ENCODE assay signal across 24 cellular contexts in the genomic region with DNA sequence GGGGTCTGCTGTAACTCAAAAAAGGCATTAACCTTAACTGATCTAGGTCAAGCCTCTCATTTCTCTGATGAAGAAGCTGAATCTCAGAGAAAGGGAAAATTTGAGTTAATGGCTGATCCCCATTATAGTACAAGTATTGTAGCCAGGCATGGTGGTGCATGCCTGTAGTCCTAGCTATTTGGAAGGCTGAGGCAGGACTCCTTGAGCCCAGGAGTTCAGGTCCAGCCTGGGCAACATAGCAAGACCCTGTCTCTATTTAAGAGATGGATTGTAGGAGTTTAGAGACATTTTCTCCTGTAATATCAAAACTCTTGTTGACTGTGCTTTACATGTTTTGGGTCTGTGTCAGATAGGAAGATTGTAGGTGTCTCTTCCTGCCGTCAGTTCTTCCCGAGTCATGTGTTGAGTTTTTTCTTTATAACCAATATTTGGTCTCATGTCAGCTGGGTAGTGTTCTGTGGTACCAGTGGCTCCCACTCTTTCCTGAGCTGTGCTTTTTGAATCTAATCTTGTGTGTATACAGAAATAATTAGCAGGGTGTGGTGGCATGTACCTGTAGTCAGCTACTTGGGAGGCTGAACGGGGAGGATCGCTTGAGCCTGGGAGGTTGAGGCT. TPM values are rescaled to one million over a fixed set of nuclear protein-coding genes. Genes with fewer than 3 reads are reported as not detected.
DNase-seq lines count a peak whose midpoint lies in the region; ATAC-seq, FAIRE-seq and TF ChIP-seq lines count a peak whose summit lies in the region.
"Had no signal": no experiment of that assay in that cellular context is flagged by ENCODE, and none has a peak within 500 bp of the region (broad histone marks: within the 10 kb centered on the region; RNA-seq: fewer than 3 reads in every experiment).

No MANE protein-coding gene starts in this region.

- H3K4me2 ChIP-seq in K562 (ENCODE audit: insufficient read depth, low read length) (no peak overlapping the region), neural progenitor cell (no peak overlapping the region)
- H3K4me2 ChIP-seq: A549, KMS-11, PC-9 had no signal

- H3K4me1 ChIP-seq in K562 (replicated peaks in 1 of 2; ENCODE audit: control insufficient read depth in 2 of 2, insufficient read depth in 2 of 2, low read length in 2 of 2) (peaks cover 35% of the 10 kb centered on the region in 2 experiments; a peak in 4 of 5 replicates), neural progenitor cell (peaks cover 27% of the 10 kb centered on the region), A673 (ENCODE audit: insufficient read depth, low read length, poor library complexity, severe bottlenecking) (peaks cover 11% of the 10 kb centered on the region)

- no peak overlapping the region for H2AFZ ChIP-seq in K562 (ENCODE audit: low read depth, low read length)
- H2AFZ ChIP-seq in neural progenitor cell (replicated peaks) = no peak overlapping the region
- H2AFZ ChIP-seq: GM23248, PC-9 had no signal

- no peaks in the 10 kb centered on the region for H3K9me3 ChIP-seq in K562 (replicated peaks; ENCODE audit: control insufficient read depth, insufficient read depth, low read depth, low read length)
- H3K9me3 ChIP-seq in neural progenitor cell (ENCODE audit: low read depth) = no peaks in the 10 kb centered on the region
- H3K9me3 ChIP-seq in A673 (ENCODE audit: low read depth, low read length, poor library complexity, severe bottlenecking) = no peaks in the 10 kb centered on the region
- H3K9me3 ChIP-seq: A549, HAP-1 had no signal

- in situ Hi-C loops in K562 (cut with MboI) = no loop called here

- H3K27me3 ChIP-seq in K562 (ENCODE audit: control insufficient read depth in 2 of 2, insufficient read depth in 2 of 2, low read length in 2 of 2) (no peaks in the 10 kb centered on the region), neural progenitor cell (no peaks in the 10 kb centered on the region), A673 (replicated peaks; ENCODE audit: insufficient read depth, low read depth, low read length, poor library complexity) (no peaks in the 10 kb centered on the region)

- H3K4me3 Mint-ChIP-seq in activated CD4-positive, alpha-beta memory T cell treated with anti-CD3 and anti-CD28 coated beads, Interleukin-2, amount 10 ng/mL, durations not matched to agents 7 days and 5 days = no peak overlapping the region
- no peak overlapping the region for H3K4me3 Mint-ChIP-seq in activated CD4-positive, alpha-beta memory T cell treated with anti-CD3 and anti-CD28 coated beads for 36 hours
- H3K4me3 Mint-ChIP-seq in neural progenitor cell = no peak overlapping the region
- H3K4me3 Mint-ChIP-seq: CD4-positive, CD25-positive, alpha-beta regulatory T cell had no signal

- BruUV-seq in K562 (replicated peaks; lab: Mats Ljungman, UMichigan) (no TSS peak), A673 (replicated peaks; lab: Mats Ljungman, UMichigan) (no TSS peak)

- H3K9ac ChIP-seq in K562 (ENCODE audit: insufficient read depth in 1 of 2, low read depth in 2 of 2, low read length in 2 of 2) (no peak overlapping the region), neural progenitor cell (no peak overlapping the region)
- H3K9ac ChIP-seq: GM23248, KMS-11 had no signal

- H3K79me2 ChIP-seq in K562 (ENCODE audit: control insufficient read depth, insufficient read depth, low read length) = peaks cover 91% of the 10 kb centered on the region
- H3K79me2 ChIP-seq in neural progenitor cell (ENCODE audit: low read depth) = peaks cover 93% of the 10 kb centered on the region

- no peak for TF ChIP-seq POLR2A in K562 (conservative IDR thresholded peaks at IDR 0.05)

- peak overlapping the region; percentile 16 for H3K27ac Mint-ChIP-seq in activated CD4-positive, alpha-beta memory T cell treated with anti-CD3 and anti-CD28 coated beads, Interleukin-2, amount 10 ng/mL, durations not matched to agents 7 days and 5 days
- no peak overlapping the region for H3K27ac Mint-ChIP-seq in activated CD4-positive, alpha-beta memory T cell treated with anti-CD3 and anti-CD28 coated beads for 36 hours
- peak overlapping the region; percentile 46 for H3K27ac Mint-ChIP-seq in neural progenitor cell

- peaks cover 14% of the 10 kb centered on the region for H3K36me3 Mint-ChIP-seq in activated CD4-positive, alpha-beta memory T cell treated with anti-CD3 and anti-CD28 coated beads, Interleukin-2, amount 10 ng/mL, durations not matched to agents 7 days and 5 days (ENCODE audit: low read depth)
- H3K36me3 Mint-ChIP-seq in activated CD4-positive, alpha-beta memory T cell treated with anti-CD3 and anti-CD28 coated beads for 36 hours = peaks cover 2% of the 10 kb centered on the region
- peaks cover 2% of the 10 kb centered on the region for H3K36me3 Mint-ChIP-seq in neural progenitor cell

- FAIRE-seq in K562 (lab: Jason Lieb, UNC) = no peak
- FAIRE-seq: A549 had no signal

- TF ChIP-seq EP300 in K562 (IDR thresholded peaks at IDR 0.05; ENCODE audit: low read length) = no peak

- intact Hi-C loops in activated CD4-positive, alpha-beta memory T cell treated with anti-CD3 and anti-CD28 coated beads for 36 hours (cut with micrococcal nuclease) = no loop called here
- intact Hi-C loops in K562 (cut with micrococcal nuclease) = no loop called here
- intact Hi-C loops in A673 (cut with micrococcal nuclease; ENCODE audit: unreplicated experiment) = no loop called here

- H4K20me1 ChIP-seq in K562 (replicated peaks; ENCODE audit: control insufficient read depth, insufficient read depth, low read length) (no peaks in the 10 kb centered on the region; the same call in 1 of the 2 replicates), neural progenitor cell (ENCODE audit: low read depth) (peaks cover 6% of the 10 kb centered on the region)

- H3K4me3 ChIP-seq in K562 (no peak overlapping the region), neural progenitor cell (no peak overlapping the region), A673 (ENCODE audit: low read depth, low read length, poor library complexity, severe bottlenecking) (no peak overlapping the region)
- H3K4me3 ChIP-seq: A549, GM23248, HAP-1, PC-9 had no signal

- CTCF ChIA-PET in activated CD4-positive, alpha-beta memory T cell treated with anti-CD3 and anti-CD28 coated beads, Interleukin-2, amount 10 ng/mL, durations not matched to agents 7 days and 5 days (lab: Charles Lee) = interaction anchor here (0.9 to 7.0 kb wide), 11 partner anchors 7 to 106 kb away, joined by 3 to 105 read pairs (median 5); a partner anchor contains a TSS
- CTCF ChIA-PET in activated CD4-positive, alpha-beta memory T cell treated with anti-CD3 and anti-CD28 coated beads for 36 hours (lab: Charles Lee) = interaction anchor here (1.0 to 6.8 kb wide), 11 partner anchors 8 to 113 kb away, joined by 3 to 84 read pairs (median 6); a partner anchor contains a TSS
- CTCF ChIA-PET in K562 (lab: Yijun Ruan, JAX; ENCODE audit: low intra/inter-chr PET ratio) = no interaction called here
- CTCF ChIA-PET in A673 (lab: Charles Lee) = interaction anchor here (1.2 kb wide), 1 partner anchor 66 kb away, joined by 3 read pairs; no protein-coding TSS in a partner anchor

- H3K9me1 ChIP-seq in K562 (ENCODE audit: control insufficient read depth, insufficient read depth, low read length) = no peaks in the 10 kb centered on the region

- H3K27ac ChIP-seq in K562 (ENCODE audit: extremely low read depth, low read depth, low read length) (no peak overlapping the region), neural progenitor cell (no peak overlapping the region), A673 (ENCODE audit: low read depth, low read length, poor library complexity, severe bottlenecking) (no peak overlapping the region)
- H3K27ac ChIP-seq: A549, GM23248, HL-60, KMS-11, PC-9 had no signal

- POLR2A ChIA-PET in activated CD4-positive, alpha-beta memory T cell treated with anti-CD3 and anti-CD28 coated beads, Interleukin-2, amount 10 ng/mL, durations not matched to agents 7 days and 5 days (lab: Charles Lee) = interaction anchor here (1.1 to 6.1 kb wide), 7 partner anchors 9 to 53 kb away, joined by 3 to 30 read pairs (median 5); a partner anchor contains a TSS
- POLR2A ChIA-PET in activated CD4-positive, alpha-beta memory T cell treated with anti-CD3 and anti-CD28 coated beads for 36 hours (lab: Charles Lee) = interaction anchor here (0.7 to 2.1 kb wide), 3 partner anchors 8 to 54 kb away, joined by 3 to 8 read pairs (median 4); a partner anchor contains a TSS
- POLR2A ChIA-PET in K562 (lab: Yijun Ruan, JAX) (interaction anchor here (0.6 to 8.4 kb wide), 12 partner anchors 8 to 112 kb away, joined by 3 to 103 read pairs (median 4); a partner anchor contains a TSS), A673 (lab: Charles Lee; ENCODE audit: low non-redundant PET) (no interaction called here)

- H3K36me3 ChIP-seq in K562 (ENCODE audit: control insufficient read depth, insufficient read depth, low read length) (peaks cover 41% of the 10 kb centered on the region), neural progenitor cell (no peaks in the 10 kb centered on the region), A673 (ENCODE audit: insufficient read depth, low read length, poor library complexity, severe bottlenecking) (peaks cover 6% of the 10 kb centered on the region)

- TF ChIP-seq CTCF in K562 (IDR thresholded peaks at IDR 0.05 in 2 of 3, conservative IDR thresholded peaks at IDR 0.05 in 1 of 3; ENCODE audit: insufficient read depth in 2 of 3, low read depth in 1 of 3, low read length in 3 of 3) (no peak), neural progenitor cell (IDR thresholded peaks at IDR 0.05) (no peak), A673 (conservative IDR thresholded peaks at IDR 0.05; ENCODE audit: low read depth, low read length) (no peak)

- peaks cover 42% of the 10 kb centered on the region for H3K4me1 Mint-ChIP-seq in activated CD4-positive, alpha-beta memory T cell treated with anti-CD3 and anti-CD28 coated beads, Interleukin-2, amount 10 ng/mL, durations not matched to agents 7 days and 5 days
- H3K4me1 Mint-ChIP-seq in activated CD4-positive, alpha-beta memory T cell treated with anti-CD3 and anti-CD28 coated beads for 36 hours (ENCODE audit: low read depth) = peaks cover 45% of the 10 kb centered on the region
- H3K4me1 Mint-ChIP-seq in neural progenitor cell = peaks cover 42% of the 10 kb centered on the region

- H3F3A ChIP-seq in neural progenitor cell (ENCODE audit: low read depth) = peaks cover 36% of the 10 kb centered on the region

- H3K9me3 Mint-ChIP-seq in activated CD4-positive, alpha-beta memory T cell treated with anti-CD3 and anti-CD28 coated beads, Interleukin-2, amount 10 ng/mL, durations not matched to agents 7 days and 5 days = no peaks in the 10 kb centered on the region
- H3K9me3 Mint-ChIP-seq in activated CD4-positive, alpha-beta memory T cell treated with anti-CD3 and anti-CD28 coated beads for 36 hours = no peaks in the 10 kb centered on the region
- no peaks in the 10 kb centered on the region for H3K9me3 Mint-ChIP-seq in neural progenitor cell
- H3K9me3 Mint-ChIP-seq: CD4-positive, CD25-positive, alpha-beta regulatory T cell had no signal

- ATAC-seq in K562 (no peak), GM18519 (IDR thresholded peaks at IDR 0.05; ENCODE audit: low FRiP score, unreplicated experiment) (no peak)
- ATAC-seq: A549 had no signal

- DNase-seq in activated CD4-positive, alpha-beta memory T cell treated with anti-CD3 and anti-CD28 coated beads, Interleukin-2, amount 10 ng/mL, durations not matched to agents 7 days and 5 days = no peak
- DNase-seq in activated CD4-positive, alpha-beta memory T cell treated with anti-CD3 and anti-CD28 coated beads for 36 hours = no peak
- DNase-seq in SK-N-DZ (ENCODE audit: low spot score) = peak; percentile 37
- DNase-seq in K562 (ENCODE audit: extremely low read depth in 1 of 4, low spot score in 3 of 4) = no peak
- DNase-seq in neural progenitor cell (ENCODE audit: low spot score) = no peak
- no peak for DNase-seq in A673 (ENCODE audit: low spot score)
- DNase-seq: CD4-positive, CD25-positive, alpha-beta regulatory T cell; DMS79; GM23248; NCI-H1105; NCI-H146; NCI-H2029; NCI-H2227 treated with DMSO at 0.1 percent for 48 hours; NCI-H510A; PC-9; RPMI8226; SHP77 treated with DMSO at 0.1 percent for 48 hours had no signal

- TF ChIP-seq RAD21 in K562 (CRISPR knock-in tag; conservative IDR thresholded peaks at IDR 0.05 in 1 of 2, IDR thresholded peaks at IDR 0.05 in 1 of 2) = no peak

- whole genome bisulfite sequencing in K562 (ENCODE audit: insufficient coverage, low coverage, missing lambda C conversion rate) = 76% methylated on average over 4 of the region's 4 CpGs

- H3K27me3 Mint-ChIP-seq in activated CD4-positive, alpha-beta memory T cell treated with anti-CD3 and anti-CD28 coated beads, Interleukin-2, amount 10 ng/mL, durations not matched to agents 7 days and 5 days = no peaks in the 10 kb centered on the region
- H3K27me3 Mint-ChIP-seq in activated CD4-positive, alpha-beta memory T cell treated with anti-CD3 and anti-CD28 coated beads for 36 hours = no peaks in the 10 kb centered on the region
- peaks cover 4% of the 10 kb centered on the region for H3K27me3 Mint-ChIP-seq in neural progenitor cell (ENCODE audit: insufficient read depth, low read depth)
- H3K27me3 Mint-ChIP-seq: CD4-positive, CD25-positive, alpha-beta regulatory T cell had no signal

RNA-seq across cellular contexts. Expression of a gene that starts 8.6 kb away (rescaled TPM):
- total RNA-seq in activated CD4-positive, alpha-beta memory T cell treated with anti-CD3 and anti-CD28 coated beads, Interleukin-2, amount 10 ng/mL, durations not matched to agents 7 days and 5 days = 100 to 1,000 TPM; 126 to 130 TPM
- total RNA-seq in activated CD4-positive, alpha-beta memory T cell treated with anti-CD3 and anti-CD28 coated beads for 36 hours = 100 to 1,000 TPM in 1 of 2 experiments, 10 to 100 TPM in 1; 99.0 to 110 TPM
- 181 and 301 TPM in 2 replicates for polyA plus RNA-seq in SK-N-DZ (2014; cell fraction: cytosol; rRNA removed)
- 131 and 141 TPM in 2 replicates for polyA plus RNA-seq in SK-N-DZ (2014; cell fraction: nucleus; rRNA removed)
- 92.5 and 126 TPM in 2 replicates for total RNA-seq in K562 (2011; cell fraction: chromatin; rRNA removed; ENCODE audit: low replicate concordance)
- total RNA-seq in K562 (2011; cell fraction: nucleolus; rRNA removed) = 75.9 and 83.9 TPM in 2 replicates
- 128 and 170 TPM in 2 replicates for total RNA-seq in K562 (2011; cell fraction: nucleoplasm; rRNA removed)
- total RNA-seq in K562 (2014; rRNA removed) (137 and 157 TPM in 2 replicates), K562 (2014; rRNA removed; fragmentation: Illumina TruSeq; extraction: Trizol) (233 and 284 TPM in 2 replicates), K562 (2015; rRNA removed; fragmentation: Illumina TruSeq; extraction: Trizol) (142 and 156 TPM in 2 replicates), K562 (2021) (187 and 192 TPM in 2 replicates), neural progenitor cell (ENCODE audit: low replicate concordance) (197 and 219 TPM in 2 replicates), A673 (2021) (169 and 187 TPM in 2 replicates)
- polyA plus RNA-seq in K562 (2011; rRNA removed) (473 and 482 TPM in 2 replicates), K562 (2014; fragmentation: Illumina TruSeq; extraction: Trizol) (277 and 293 TPM in 2 replicates), K562 (2014; fragmentation: Nextera tagmentation; extraction: Ambion mirVana) (100 to 1,000 TPM; 437 to 487 TPM), K562 (2014; rRNA removed) (177 and 232 TPM in 2 replicates)
- 231 and 446 TPM in 2 replicates for polyA plus RNA-seq in K562 (2011; cell fraction: cytosol; rRNA removed)
- polyA plus RNA-seq in K562 (2011; cell fraction: nucleus; rRNA removed) = 125 and 220 TPM in 2 replicates
- 265 and 413 TPM in 2 replicates for polyA plus RNA-seq in K562 (2012)
- 329 and 369 TPM in 2 replicates for polyA minus RNA-seq in K562 (2011; rRNA and poly(A)+ RNA removed)
- 167 and 216 TPM in 2 replicates for polyA minus RNA-seq in K562 (2011; cell fraction: cytosol; rRNA and poly(A)+ RNA removed)
- 21.7 and 60.2 TPM in 2 replicates for polyA minus RNA-seq in K562 (2011; cell fraction: nucleus; rRNA and poly(A)+ RNA removed)

RNA-seq across cellular contexts. Expression of a gene that starts 30.8 kb away (rescaled TPM):
- total RNA-seq in activated CD4-positive, alpha-beta memory T cell treated with anti-CD3 and anti-CD28 coated beads, Interleukin-2, amount 10 ng/mL, durations not matched to agents 7 days and 5 days = under 1 TPM; 0.18 to 0.25 TPM
- 1 to 10 TPM; 2.4 to 2.6 TPM for total RNA-seq in activated CD4-positive, alpha-beta memory T cell treated with anti-CD3 and anti-CD28 coated beads for 36 hours
- not detected in 2 replicates for polyA plus RNA-seq in SK-N-DZ (2014; cell fraction: cytosol; rRNA removed)
- not detected in 2 replicates for polyA plus RNA-seq in SK-N-DZ (2014; cell fraction: nucleus; rRNA removed)
- total RNA-seq in K562 (2011; cell fraction: chromatin; rRNA removed; ENCODE audit: low replicate concordance) = 0.48 and 1.8 TPM in 2 replicates
- 0.13 and 0.17 TPM in 2 replicates for total RNA-seq in K562 (2011; cell fraction: nucleolus; rRNA removed)
- total RNA-seq in K562 (2011; cell fraction: nucleoplasm; rRNA removed) = 0.44 and 0.69 TPM in 2 replicates
- total RNA-seq in K562 (2014; rRNA removed) (0.16 TPM in 1 of 2 replicates, not detected in the other), K562 (2014; rRNA removed; fragmentation: Illumina TruSeq; extraction: Trizol) (0.11 TPM in 1 of 2 replicates, not detected in the other), K562 (2015; rRNA removed; fragmentation: Illumina TruSeq; extraction: Trizol) (not detected in 2 replicates), K562 (2021) (not detected in 2 replicates), neural progenitor cell (ENCODE audit: low replicate concordance) (not detected in 2 replicates), A673 (2021) (not detected in 2 replicates)
- polyA plus RNA-seq in K562 (2011; rRNA removed) (0.16 TPM in 1 of 2 replicates, not detected in the other), K562 (2014; fragmentation: Illumina TruSeq; extraction: Trizol) (0.10 TPM in 1 of 2 replicates, not detected in the other), K562 (2014; fragmentation: Nextera tagmentation; extraction: Ambion mirVana) (under 1 TPM; 0.07 to 0.18 TPM), K562 (2014; rRNA removed) (not detected in 2 replicates)
- polyA plus RNA-seq in K562 (2011; cell fraction: cytosol; rRNA removed) = not detected in 2 replicates
- polyA plus RNA-seq in K562 (2011; cell fraction: nucleus; rRNA removed) = 0.25 and 0.44 TPM in 2 replicates
- 0.07 and 0.47 TPM in 2 replicates for polyA plus RNA-seq in K562 (2012)
- polyA minus RNA-seq in K562 (2011; rRNA and poly(A)+ RNA removed) = 0.12 TPM in 1 of 2 replicates, not detected in the other
- polyA minus RNA-seq in K562 (2011; cell fraction: cytosol; rRNA and poly(A)+ RNA removed) = not detected in 2 replicates
- 0.22 TPM in 1 of 2 replicates, not detected in the other for polyA minus RNA-seq in K562 (2011; cell fraction: nucleus; rRNA and poly(A)+ RNA removed)
- total RNA-seq: CD4-positive, CD25-positive, alpha-beta regulatory T cell; GM23248; HT-29; PC-9 had no signal
- polyA plus RNA-seq: A549; BJ; CD4-positive, CD25-positive, alpha-beta regulatory T cell; GM23248 had no signal

RNA-seq across cellular contexts. Expression of a gene that starts 32.7 kb away (rescaled TPM):
- under 1 TPM in 1 of 2 experiments, not detected in 1; 0.20 TPM for total RNA-seq in activated CD4-positive, alpha-beta memory T cell treated with anti-CD3 and anti-CD28 coated beads, Interleukin-2, amount 10 ng/mL, durations not matched to agents 7 days and 5 days
- not detected for total RNA-seq in activated CD4-positive, alpha-beta memory T cell treated with anti-CD3 and anti-CD28 coated beads for 36 hours
- 0.15 and 0.51 TPM in 2 replicates for polyA plus RNA-seq in SK-N-DZ (2014; cell fraction: cytosol; rRNA removed)
- 0.47 TPM in 1 of 2 replicates, not detected in the other for polyA plus RNA-seq in SK-N-DZ (2014; cell fraction: nucleus; rRNA removed)
- 108 and 191 TPM in 2 replicates for total RNA-seq in K562 (2011; cell fraction: chromatin; rRNA removed; ENCODE audit: low replicate concordance)
- total RNA-seq in K562 (2011; cell fraction: nucleolus; rRNA removed) = 118 and 137 TPM in 2 replicates
- total RNA-seq in K562 (2011; cell fraction: nucleoplasm; rRNA removed) = 98.5 and 115 TPM in 2 replicates
- total RNA-seq in K562 (2014; rRNA removed) (221 and 269 TPM in 2 replicates), K562 (2014; rRNA removed; fragmentation: Illumina TruSeq; extraction: Trizol) (134 and 157 TPM in 2 replicates), K562 (2015; rRNA removed; fragmentation: Illumina TruSeq; extraction: Trizol) (177 and 178 TPM in 2 replicates), K562 (2021) (244 and 252 TPM in 2 replicates), neural progenitor cell (ENCODE audit: low replicate concordance) (2.8 and 4.3 TPM in 2 replicates), A673 (2021) (not detected in 2 replicates)
- polyA plus RNA-seq in K562 (2011; rRNA removed) (208 TPM in 2 replicates), K562 (2014; fragmentation: Illumina TruSeq; extraction: Trizol) (246 and 282 TPM in 2 replicates), K562 (2014; fragmentation: Nextera tagmentation; extraction: Ambion mirVana) (10 to 100 TPM; 12.3 to 44.5 TPM), K562 (2014; rRNA removed) (225 and 229 TPM in 2 replicates)
- 231 and 451 TPM in 2 replicates for polyA plus RNA-seq in K562 (2011; cell fraction: cytosol; rRNA removed)
- polyA plus RNA-seq in K562 (2011; cell fraction: nucleus; rRNA removed) = 232 and 428 TPM in 2 replicates
- polyA plus RNA-seq in K562 (2012) = 162 and 214 TPM in 2 replicates
- 71.3 and 109 TPM in 2 replicates for polyA minus RNA-seq in K562 (2011; rRNA and poly(A)+ RNA removed)
- 78.1 and 100 TPM in 2 replicates for polyA minus RNA-seq in K562 (2011; cell fraction: cytosol; rRNA and poly(A)+ RNA removed)
- 67.6 and 73.9 TPM in 2 replicates for polyA minus RNA-seq in K562 (2011; cell fraction: nucleus; rRNA and poly(A)+ RNA removed)
- total RNA-seq: GM23248 had no signal
- polyA plus RNA-seq: GM23248 had no signal

RNA-seq across cellular contexts. Expression of a gene that starts 51.0 kb away (rescaled TPM):
- total RNA-seq in activated CD4-positive, alpha-beta memory T cell treated with anti-CD3 and anti-CD28 coated beads, Interleukin-2, amount 10 ng/mL, durations not matched to agents 7 days and 5 days = 1 to 10 TPM in 1 of 2 experiments, under 1 TPM in 1; 0.38 to 1.2 TPM
- total RNA-seq in activated CD4-positive, alpha-beta memory T cell treated with anti-CD3 and anti-CD28 coated beads for 36 hours = 1 to 10 TPM; 1.3 TPM
- 19.5 and 30.2 TPM in 2 replicates for polyA plus RNA-seq in SK-N-DZ (2014; cell fraction: cytosol; rRNA removed)
- 7.6 and 21.2 TPM in 2 replicates for polyA plus RNA-seq in SK-N-DZ (2014; cell fraction: nucleus; rRNA removed)
- 8.1 and 25.0 TPM in 2 replicates for total RNA-seq in K562 (2011; cell fraction: chromatin; rRNA removed; ENCODE audit: low replicate concordance)
- total RNA-seq in K562 (2011; cell fraction: nucleolus; rRNA removed) = 9.7 and 11.1 TPM in 2 replicates
- total RNA-seq in K562 (2011; cell fraction: nucleoplasm; rRNA removed) = 9.7 and 11.8 TPM in 2 replicates
- total RNA-seq in K562 (2014; rRNA removed) (15.9 and 17.7 TPM in 2 replicates), K562 (2014; rRNA removed; fragmentation: Illumina TruSeq; extraction: Trizol) (3.5 and 3.7 TPM in 2 replicates), K562 (2015; rRNA removed; fragmentation: Illumina TruSeq; extraction: Trizol) (5.9 and 8.7 TPM in 2 replicates), K562 (2021) (96.5 and 111 TPM in 2 replicates), neural progenitor cell (ENCODE audit: low replicate concordance) (6.2 and 7.2 TPM in 2 replicates), A673 (2021) (17.5 and 26.8 TPM in 2 replicates)
- polyA plus RNA-seq in K562 (2011; rRNA removed) (7.7 and 15.6 TPM in 2 replicates), K562 (2014; fragmentation: Illumina TruSeq; extraction: Trizol) (65.7 and 88.2 TPM in 2 replicates), K562 (2014; fragmentation: Nextera tagmentation; extraction: Ambion mirVana) (1 to 10 TPM; 1.0 TPM), K562 (2014; rRNA removed) (30.3 and 34.6 TPM in 2 replicates)
- 11.8 and 25.5 TPM in 2 replicates for polyA plus RNA-seq in K562 (2011; cell fraction: cytosol; rRNA removed)
- polyA plus RNA-seq in K562 (2011; cell fraction: nucleus; rRNA removed) = 15.0 and 32.1 TPM in 2 replicates
- 35.9 and 43.9 TPM in 2 replicates for polyA plus RNA-seq in K562 (2012)
- polyA minus RNA-seq in K562 (2011; rRNA and poly(A)+ RNA removed) = 4.7 and 6.3 TPM in 2 replicates
- polyA minus RNA-seq in K562 (2011; cell fraction: cytosol; rRNA and poly(A)+ RNA removed) = 31.2 and 48.8 TPM in 2 replicates
- polyA minus RNA-seq in K562 (2011; cell fraction: nucleus; rRNA and poly(A)+ RNA removed) = 6.7 and 8.1 TPM in 2 replicates

RNA-seq across cellular contexts. Expression of a gene that starts 53.0 kb away (rescaled TPM):
- 1,000 to 10,000 TPM; 1,361 to 1,363 TPM for total RNA-seq in activated CD4-positive, alpha-beta memory T cell treated with anti-CD3 and anti-CD28 coated beads, Interleukin-2, amount 10 ng/mL, durations not matched to agents 7 days and 5 days
- 1,000 to 10,000 TPM; 2,070 to 2,080 TPM for total RNA-seq in activated CD4-positive, alpha-beta memory T cell treated with anti-CD3 and anti-CD28 coated beads for 36 hours
- 1,254 and 1,728 TPM in 2 replicates for polyA plus RNA-seq in SK-N-DZ (2014; cell fraction: cytosol; rRNA removed)
- polyA plus RNA-seq in SK-N-DZ (2014; cell fraction: nucleus; rRNA removed) = 616 and 1,253 TPM in 2 replicates
- 585 and 1,170 TPM in 2 replicates for total RNA-seq in K562 (2011; cell fraction: chromatin; rRNA removed; ENCODE audit: low replicate concordance)
- total RNA-seq in K562 (2011; cell fraction: nucleolus; rRNA removed) = 342 and 393 TPM in 2 replicates
- 680 and 890 TPM in 2 replicates for total RNA-seq in K562 (2011; cell fraction: nucleoplasm; rRNA removed)
- 1,166 and 1,242 TPM in 2 replicates for total RNA-seq in K562 (2014; rRNA removed)
- 1,479 and 1,871 TPM in 2 replicates for total RNA-seq in K562 (2014; rRNA removed; fragmentation: Illumina TruSeq; extraction: Trizol)
- 1,215 and 1,277 TPM in 2 replicates for total RNA-seq in K562 (2015; rRNA removed; fragmentation: Illumina TruSeq; extraction: Trizol)
- total RNA-seq in K562 (2021) = 1,768 and 1,994 TPM in 2 replicates
- polyA plus RNA-seq in K562 (2011; rRNA removed) = 1,105 and 1,247 TPM in 2 replicates
- polyA plus RNA-seq in K562 (2011; cell fraction: cytosol; rRNA removed) = 544 and 1,005 TPM in 2 replicates
- polyA plus RNA-seq in K562 (2011; cell fraction: nucleus; rRNA removed) = 747 and 1,095 TPM in 2 replicates
- 2,696 and 3,059 TPM in 2 replicates for polyA plus RNA-seq in K562 (2012)
- 2,677 and 2,919 TPM in 2 replicates for polyA plus RNA-seq in K562 (2014; fragmentation: Illumina TruSeq; extraction: Trizol)
- 1,000 to 10,000 TPM; 1,815 to 2,152 TPM for polyA plus RNA-seq in K562 (2014; fragmentation: Nextera tagmentation; extraction: Ambion mirVana)
- 2,590 and 2,703 TPM in 2 replicates for polyA plus RNA-seq in K562 (2014; rRNA removed)
- 2,157 and 2,253 TPM in 2 replicates for polyA minus RNA-seq in K562 (2011; rRNA and poly(A)+ RNA removed)
- polyA minus RNA-seq in K562 (2011; cell fraction: cytosol; rRNA and poly(A)+ RNA removed) = 731 and 750 TPM in 2 replicates
- polyA minus RNA-seq in K562 (2011; cell fraction: nucleus; rRNA and poly(A)+ RNA removed) = 346 and 811 TPM in 2 replicates
- 1,779 and 2,341 TPM in 2 replicates for total RNA-seq in neural progenitor cell (ENCODE audit: low replicate concordance)
- 1,763 and 1,764 TPM in 2 replicates for total RNA-seq in A673 (2021)

Comparison
In these comparisons a context has a peak if more than half of its experiments do, and no peak if none do; other contexts are left out.
1. RNA of a gene that starts 32.7 kb away (total RNA-seq): 98.5 to 269 TPM in K562; 2.8 to 4.3 TPM in neural progenitor cell, 0.20 TPM in activated CD4-positive, alpha-beta memory T cell treated with anti-CD3 and anti-CD28 coated beads, Interleukin-2, amount 10 ng/mL, durations not matched to agents 7 days and 5 days, not detected in activated CD4-positive, alpha-beta memory T cell treated with anti-CD3 and anti-CD28 coated beads for 36 hours and not detected in A673; every median in the first group is over 10 times any median in the second.